Comparison of ENCODE assay signal across 8 cellular contexts in the genomic region with DNA sequence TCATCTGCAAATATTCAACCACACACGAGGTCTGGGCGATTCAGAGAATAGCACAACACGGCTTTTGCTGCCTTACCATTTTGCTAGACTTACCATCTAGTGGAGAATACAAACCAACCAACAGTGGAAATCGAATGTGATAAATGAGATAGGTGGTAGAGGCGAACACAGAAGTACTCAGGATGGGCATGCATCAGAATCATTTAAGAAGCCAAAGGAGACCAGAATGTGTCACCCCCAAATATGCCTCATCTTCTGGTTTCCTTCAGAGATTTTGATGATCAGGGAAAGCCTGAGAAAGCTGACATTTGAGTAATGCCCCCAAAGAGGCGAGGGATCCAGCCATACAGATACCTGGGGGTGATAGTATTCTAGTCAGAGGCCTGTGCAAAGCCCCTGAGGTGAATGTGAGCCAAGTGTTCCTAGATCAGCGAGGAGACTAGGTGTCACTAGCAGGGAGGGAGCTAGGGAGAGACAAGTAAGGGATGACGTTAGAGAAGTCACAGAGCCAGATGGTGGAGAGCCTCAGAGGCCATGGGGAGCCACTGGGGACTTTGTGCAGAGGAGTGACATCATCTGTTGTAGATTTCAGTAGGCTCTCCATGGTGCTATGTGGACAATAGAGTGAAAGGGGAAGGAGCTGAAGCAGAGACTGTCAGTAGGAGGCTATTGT. TPM values are rescaled to one million over a fixed set of nuclear protein-coding genes. Genes with fewer than 3 reads are reported as not detected.
DNase-seq lines count a peak whose midpoint lies in the region; ATAC-seq, FAIRE-seq and TF ChIP-seq lines count a peak whose summit lies in the region.

No MANE protein-coding gene starts in this region.

- peaks cover 2% of the 10 kb centered on the region for H3K9me3 Mint-ChIP-seq in Calu3 (ENCODE audit: low read depth, unreplicated experiment)
- no peaks in the 10 kb centered on the region for H3K9me3 Mint-ChIP-seq in activated CD4-positive, alpha-beta memory T cell treated with anti-CD3 and anti-CD28 coated beads, Interleukin-2, amount 10 ng/mL, durations not matched to agents 7 days and 5 days

- H3K36me3 Mint-ChIP-seq in Calu3 (ENCODE audit: insufficient read depth, unreplicated experiment), result peaks cover 30% of the 10 kb centered on the region
- H3K36me3 Mint-ChIP-seq in activated CD4-positive, alpha-beta memory T cell treated with anti-CD3 and anti-CD28 coated beads, Interleukin-2, amount 10 ng/mL, durations not matched to agents 7 days and 5 days (ENCODE audit: low read depth), result peaks cover 25% of the 10 kb centered on the region

- no peak for TF ChIP-seq CTCF in Calu3 (IDR thresholded peaks at IDR 0.05; ENCODE audit: unreplicated experiment)

- intact Hi-C loops in Calu3 (cut with micrococcal nuclease; ENCODE audit: unreplicated experiment) (no loop called here), left colon (cut with DNase I, micrococcal nuclease) (no loop called here)

- DNase-seq in Calu3, result no peak
- peak; percentile 16 for DNase-seq in activated CD4-positive, alpha-beta memory T cell treated with anti-CD3 and anti-CD28 coated beads, Interleukin-2, amount 10 ng/mL, durations not matched to agents 7 days and 5 days
- DNase-seq in left colon, result no peak
- no peak for DNase-seq in COLO829 (ENCODE audit: low spot score)
- DNase-seq in GM03348 (ENCODE audit: low spot score), result no peak
- no peak for DNase-seq in T1000 (lab: John Stamatoyannopoulos, UW)
- DNase-seq in frontal cortex (ENCODE audit: low spot score in 2 of 2), result no peak

- POLR2A ChIA-PET in activated CD4-positive, alpha-beta memory T cell treated with anti-CD3 and anti-CD28 coated beads, Interleukin-2, amount 10 ng/mL, durations not matched to agents 7 days and 5 days (lab: Charles Lee), result interaction anchor here (0.7 to 3.3 kb wide), 5 partner anchors 11 to 121 kb away, joined by 3 to 12 read pairs (median 3); no protein-coding TSS in a partner anchor

- H3K27ac Mint-ChIP-seq in Calu3 (ENCODE audit: unreplicated experiment), result peak overlapping the region; percentile 77
- H3K27ac Mint-ChIP-seq in activated CD4-positive, alpha-beta memory T cell treated with anti-CD3 and anti-CD28 coated beads, Interleukin-2, amount 10 ng/mL, durations not matched to agents 7 days and 5 days, result peak overlapping the region; percentile 100

- no peak for FAIRE-seq in frontal cortex (lab: Jason Lieb, UNC)

- ATAC-seq in HG02885 (IDR thresholded peaks at IDR 0.05; ENCODE audit: poor library complexity, unreplicated experiment) (peak; percentile 37), left colon (peak; percentile 10)

- BruUV-seq in Calu3 (replicated peaks; lab: Mats Ljungman, UMichigan), result no TSS peak

- peaks cover 30% of the 10 kb centered on the region for H3K4me1 Mint-ChIP-seq in Calu3 (ENCODE audit: low read depth, unreplicated experiment)
- H3K4me1 Mint-ChIP-seq in activated CD4-positive, alpha-beta memory T cell treated with anti-CD3 and anti-CD28 coated beads, Interleukin-2, amount 10 ng/mL, durations not matched to agents 7 days and 5 days, result peaks cover 64% of the 10 kb centered on the region

- peak overlapping the region; percentile 74 for H3K4me3 Mint-ChIP-seq in Calu3 (ENCODE audit: low read depth, unreplicated experiment)
- H3K4me3 Mint-ChIP-seq in activated CD4-positive, alpha-beta memory T cell treated with anti-CD3 and anti-CD28 coated beads, Interleukin-2, amount 10 ng/mL, durations not matched to agents 7 days and 5 days, result peak overlapping the region; percentile 88

- CTCF ChIA-PET in Calu3 (lab: Charles Lee), result no interaction called here
- CTCF ChIA-PET in activated CD4-positive, alpha-beta memory T cell treated with anti-CD3 and anti-CD28 coated beads, Interleukin-2, amount 10 ng/mL, durations not matched to agents 7 days and 5 days (lab: Charles Lee), result interaction anchor here (1.0 to 1.9 kb wide), 3 partner anchors 11 to 21 kb away, joined by 5 to 9 read pairs (median 7); no protein-coding TSS in a partner anchor

- no peaks in the 10 kb centered on the region for H3K27me3 Mint-ChIP-seq in Calu3 (ENCODE audit: unreplicated experiment)
- no peaks in the 10 kb centered on the region for H3K27me3 Mint-ChIP-seq in activated CD4-positive, alpha-beta memory T cell treated with anti-CD3 and anti-CD28 coated beads, Interleukin-2, amount 10 ng/mL, durations not matched to agents 7 days and 5 days

RNA-seq across cellular contexts. Expression of a gene that starts 1.7 kb away (rescaled TPM):
- total RNA-seq in Calu3 (2022), result 40.0 and 49.1 TPM in 2 replicates
- 10 to 100 TPM; 38.1 to 43.0 TPM for total RNA-seq in activated CD4-positive, alpha-beta memory T cell treated with anti-CD3 and anti-CD28 coated beads, Interleukin-2, amount 10 ng/mL, durations not matched to agents 7 days and 5 days
- total RNA-seq in left colon, result 10 to 100 TPM; 15.2 to 17.6 TPM
- total RNA-seq in frontal cortex, result 34.6 TPM
